In the genomic region with DNA sequence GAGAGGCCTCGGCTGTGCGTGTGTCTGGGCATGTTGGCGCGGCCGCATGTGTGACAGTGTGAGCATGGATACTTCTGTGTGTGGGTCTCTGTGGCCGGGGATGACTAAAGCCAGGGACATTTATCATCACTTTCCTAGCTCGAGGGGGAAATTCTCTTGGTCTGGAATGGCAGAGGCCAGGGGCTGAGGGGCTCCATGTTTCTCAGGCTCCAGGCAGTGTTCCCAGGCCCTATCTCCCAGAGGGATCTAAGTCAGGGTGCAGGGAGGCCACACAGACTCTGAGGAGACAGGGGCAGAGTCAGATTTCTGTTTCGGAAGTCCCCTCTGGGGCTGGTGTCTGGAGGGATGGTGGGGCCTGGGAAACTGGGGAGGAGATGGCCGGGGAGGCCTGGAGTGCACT, we compare ENCODE assay signal across 20 cellular contexts. TPM values are rescaled to one million over a fixed set of nuclear protein-coding genes. Genes with fewer than 3 reads are reported as not detected.
DNase-seq lines count a peak whose midpoint lies in the region; ATAC-seq, FAIRE-seq and TF ChIP-seq lines count a peak whose summit lies in the region.
"Had no signal": no experiment of that assay in that cellular context is flagged by ENCODE, and none has a peak within 500 bp of the region (broad histone marks: within the 10 kb centered on the region; RNA-seq: fewer than 3 reads in every experiment).

No MANE protein-coding gene starts in this region.

- H3K36me3 Mint-ChIP-seq in astrocyte (ENCODE audit: low read depth, unreplicated experiment): no peaks in the 10 kb centered on the region
- no peaks in the 10 kb centered on the region for H3K36me3 Mint-ChIP-seq in neural progenitor cell
- H3K36me3 Mint-ChIP-seq in naive thymus-derived CD8-positive, alpha-beta T cell: no peaks in the 10 kb centered on the region
- peaks cover 2% of the 10 kb centered on the region for H3K36me3 Mint-ChIP-seq in effector memory CD8-positive, alpha-beta T cell (ENCODE audit: insufficient read depth)
- H3K36me3 Mint-ChIP-seq: CD4-positive, CD25-positive, alpha-beta regulatory T cell had no signal

- H3F3A ChIP-seq in neural progenitor cell (ENCODE audit: low read depth): peaks cover 13% of the 10 kb centered on the region

- H3K4me1 Mint-ChIP-seq in astrocyte (ENCODE audit: low read depth, unreplicated experiment): peaks cover 6% of the 10 kb centered on the region
- H3K4me1 Mint-ChIP-seq in neural progenitor cell: peaks cover 21% of the 10 kb centered on the region
- peaks cover 4 to 25% (median 10%) of the 10 kb centered on the region in 4 donors for H3K4me1 Mint-ChIP-seq in naive thymus-derived CD8-positive, alpha-beta T cell
- H3K4me1 Mint-ChIP-seq in effector memory CD8-positive, alpha-beta T cell (ENCODE audit: low read depth in 2 of 2): peaks cover 0 to 2% of the 10 kb centered on the region in 2 donors

- H3K27me3 ChIP-seq in BLaER1: no peaks in the 10 kb centered on the region
- H3K27me3 ChIP-seq in H7 (ENCODE audit: control insufficient read depth, insufficient read depth, low read length): no peaks in the 10 kb centered on the region
- peaks cover 7% of the 10 kb centered on the region for H3K27me3 ChIP-seq in astrocyte (ENCODE audit: insufficient read depth, low read length)
- no peaks in the 10 kb centered on the region for H3K27me3 ChIP-seq in neural progenitor cell

- H4K20me1 ChIP-seq in BLaER1 (no peaks in the 10 kb centered on the region), astrocyte (ENCODE audit: insufficient read depth, low read length) (no peaks in the 10 kb centered on the region), neural progenitor cell (ENCODE audit: low read depth) (no peaks in the 10 kb centered on the region)

- H3K9ac ChIP-seq in BLaER1 (no peak overlapping the region), astrocyte (ENCODE audit: low read length) (no peak overlapping the region), neural progenitor cell (no peak overlapping the region)

- H3K27ac Mint-ChIP-seq in astrocyte (ENCODE audit: unreplicated experiment) (peak overlapping the region; percentile 1), neural progenitor cell (peak overlapping the region; percentile 72)
- peak overlapping the region in 3 of 10 donors; percentile 56 to 81 (median 67) for H3K27ac Mint-ChIP-seq in naive thymus-derived CD8-positive, alpha-beta T cell
- peak overlapping the region in 1 of 2 donors; percentile 62 for H3K27ac Mint-ChIP-seq in effector memory CD8-positive, alpha-beta T cell

- FAIRE-seq in astrocyte (lab: Jason Lieb, UNC): no peak
- FAIRE-seq: A549 had no signal

- H3K4me2 ChIP-seq in BLaER1 (no peak overlapping the region), astrocyte (ENCODE audit: low read length) (no peak overlapping the region), neural progenitor cell (no peak overlapping the region)
- H3K4me2 ChIP-seq: A549 had no signal

- H2AFZ ChIP-seq in astrocyte (ENCODE audit: low read depth, low read length): no peak overlapping the region
- no peak overlapping the region for H2AFZ ChIP-seq in neural progenitor cell (replicated peaks)

- H3K27ac ChIP-seq in BLaER1 (0 out of 2 replicates have a peak overlapping the region, but pooled peaks have one; percentile 69), astrocyte (ENCODE audit: low read depth, low read length) (no peak overlapping the region), neural progenitor cell (no peak overlapping the region)
- H3K27ac ChIP-seq: A549 had no signal

- H3K27me3 Mint-ChIP-seq in astrocyte (ENCODE audit: low read depth, unreplicated experiment) (peaks cover 18% of the 10 kb centered on the region), neural progenitor cell (ENCODE audit: insufficient read depth, low read depth) (peaks cover 2% of the 10 kb centered on the region)
- no peaks in the 10 kb centered on the region for H3K27me3 Mint-ChIP-seq in naive thymus-derived CD8-positive, alpha-beta T cell
- no peaks in the 10 kb centered on the region for H3K27me3 Mint-ChIP-seq in effector memory CD8-positive, alpha-beta T cell
- H3K27me3 Mint-ChIP-seq: CD4-positive, CD25-positive, alpha-beta regulatory T cell had no signal

- H3K4me3 ChIP-seq in BLaER1 (no peak overlapping the region), H7 (ENCODE audit: insufficient read depth, low read depth, low read length) (no peak overlapping the region), astrocyte (ENCODE audit: insufficient read depth, low read depth, low read length) (no peak overlapping the region), neural progenitor cell (no peak overlapping the region)
- H3K4me3 ChIP-seq: A549 had no signal

- peaks cover 24% of the 10 kb centered on the region for H3K4me1 ChIP-seq in BLaER1
- H3K4me1 ChIP-seq in astrocyte (ENCODE audit: insufficient read depth, low read length): no peaks in the 10 kb centered on the region
- H3K4me1 ChIP-seq in neural progenitor cell: peaks cover 27% of the 10 kb centered on the region
- H3K4me1 ChIP-seq: A549 had no signal

- H3K79me2 ChIP-seq in astrocyte (ENCODE audit: insufficient read depth, low read length): no peaks in the 10 kb centered on the region
- H3K79me2 ChIP-seq in neural progenitor cell (ENCODE audit: low read depth): no peaks in the 10 kb centered on the region

- TF ChIP-seq CTCF in astrocyte (IDR thresholded peaks at IDR 0.05; ENCODE audit: insufficient read depth, low read depth, low read length) (no peak), neural progenitor cell (IDR thresholded peaks at IDR 0.05) (no peak)

- no peaks in the 10 kb centered on the region for H3K9me3 Mint-ChIP-seq in astrocyte (ENCODE audit: unreplicated experiment)
- H3K9me3 Mint-ChIP-seq in neural progenitor cell: no peaks in the 10 kb centered on the region
- H3K9me3 Mint-ChIP-seq in naive thymus-derived CD8-positive, alpha-beta T cell: no peaks in the 10 kb centered on the region
- H3K9me3 Mint-ChIP-seq in effector memory CD8-positive, alpha-beta T cell: no peaks in the 10 kb centered on the region
- H3K9me3 Mint-ChIP-seq: CD4-positive, CD25-positive, alpha-beta regulatory T cell had no signal

- DNase-seq in H7 (peak; percentile 38), astrocyte (ENCODE audit: low read depth) (no peak), neural progenitor cell (ENCODE audit: low spot score) (no peak), NCI-H2081 (lab: John Stamatoyannopoulos, UW) (no peak)
- no peak for DNase-seq in naive thymus-derived CD8-positive, alpha-beta T cell
- DNase-seq in effector memory CD8-positive, alpha-beta T cell: no peak
- DNase-seq: CD4-positive, CD25-positive, alpha-beta regulatory T cell; DMS79; GF-D8; KG1; MM.1S; NCI-H1105; NCI-H187; NCI-H2171; NCI-H774; Right ventricle myocardium superior had no signal

- H3K36me3 ChIP-seq in BLaER1 (no peaks in the 10 kb centered on the region), H7 (replicated peaks; ENCODE audit: control insufficient read depth, insufficient read depth, low read length) (no peaks in the 10 kb centered on the region), astrocyte (ENCODE audit: insufficient read depth, low read length) (no peaks in the 10 kb centered on the region), neural progenitor cell (no peaks in the 10 kb centered on the region)

- H3K9me3 ChIP-seq in BLaER1: no peaks in the 10 kb centered on the region
- no peaks in the 10 kb centered on the region for H3K9me3 ChIP-seq in astrocyte (ENCODE audit: insufficient read depth, low read depth, low read length)
- no peaks in the 10 kb centered on the region for H3K9me3 ChIP-seq in neural progenitor cell (ENCODE audit: low read depth)
- H3K9me3 ChIP-seq: A549 had no signal

- ATAC-seq in naive thymus-derived CD8-positive, alpha-beta T cell: no peak
- ATAC-seq in effector memory CD8-positive, alpha-beta T cell (replicated peaks): no peak
- no peak for ATAC-seq in HG03432 (IDR thresholded peaks at IDR 0.05; ENCODE audit: unreplicated experiment)

- H3K4me3 Mint-ChIP-seq in astrocyte (ENCODE audit: unreplicated experiment) (no peak overlapping the region), neural progenitor cell (peak overlapping the region; percentile 36)
- peak overlapping the region in 1 of 10 donors; percentile 0 for H3K4me3 Mint-ChIP-seq in naive thymus-derived CD8-positive, alpha-beta T cell
- H3K4me3 Mint-ChIP-seq in effector memory CD8-positive, alpha-beta T cell: no peak overlapping the region
- H3K4me3 Mint-ChIP-seq: CD4-positive, CD25-positive, alpha-beta regulatory T cell had no signal

- POLR2A ChIA-PET in naive thymus-derived CD8-positive, alpha-beta T cell (lab: Charles Lee): no interaction called here

RNA-seq across cellular contexts. Expression of gene SPNS2, which starts 23.7 kb away (rescaled TPM):
- total RNA-seq in H7 (2014; rRNA removed; shearing (Covaris generic)): 1.8 and 2.1 TPM in 2 replicates
- total RNA-seq in astrocyte (1.3 and 4.3 TPM in 2 replicates), neural progenitor cell (ENCODE audit: low replicate concordance) (0.34 and 1.7 TPM in 2 replicates)
- under 1 TPM; 0.44 to 0.47 TPM for total RNA-seq in naive thymus-derived CD8-positive, alpha-beta T cell
- polyA plus RNA-seq in naive thymus-derived CD8-positive, alpha-beta T cell: under 1 TPM; 0.53 to 0.63 (median 0.55) TPM
- polyA plus RNA-seq: CD4-positive, CD25-positive, alpha-beta regulatory T cell had no signal

RNA-seq across cellular contexts. Expression of gene SPNS3, which starts 41.3 kb away (rescaled TPM):
- total RNA-seq in H7 (2014; rRNA removed; shearing (Covaris generic)): 0.52 TPM in 1 of 2 replicates, not detected in the other
- total RNA-seq in astrocyte (not detected in 2 replicates), neural progenitor cell (ENCODE audit: low replicate concordance) (not detected in 2 replicates)
- 1 to 10 TPM; 4.3 to 6.1 TPM for total RNA-seq in naive thymus-derived CD8-positive, alpha-beta T cell
- 10 to 100 TPM; 11.6 to 18.9 (median 13.7) TPM for polyA plus RNA-seq in naive thymus-derived CD8-positive, alpha-beta T cell
- total RNA-seq: NCI-H460 had no signal
- polyA plus RNA-seq: A549 had no signal
